8 cellular contexts compared by ENCODE assay signal in the genomic region with DNA sequence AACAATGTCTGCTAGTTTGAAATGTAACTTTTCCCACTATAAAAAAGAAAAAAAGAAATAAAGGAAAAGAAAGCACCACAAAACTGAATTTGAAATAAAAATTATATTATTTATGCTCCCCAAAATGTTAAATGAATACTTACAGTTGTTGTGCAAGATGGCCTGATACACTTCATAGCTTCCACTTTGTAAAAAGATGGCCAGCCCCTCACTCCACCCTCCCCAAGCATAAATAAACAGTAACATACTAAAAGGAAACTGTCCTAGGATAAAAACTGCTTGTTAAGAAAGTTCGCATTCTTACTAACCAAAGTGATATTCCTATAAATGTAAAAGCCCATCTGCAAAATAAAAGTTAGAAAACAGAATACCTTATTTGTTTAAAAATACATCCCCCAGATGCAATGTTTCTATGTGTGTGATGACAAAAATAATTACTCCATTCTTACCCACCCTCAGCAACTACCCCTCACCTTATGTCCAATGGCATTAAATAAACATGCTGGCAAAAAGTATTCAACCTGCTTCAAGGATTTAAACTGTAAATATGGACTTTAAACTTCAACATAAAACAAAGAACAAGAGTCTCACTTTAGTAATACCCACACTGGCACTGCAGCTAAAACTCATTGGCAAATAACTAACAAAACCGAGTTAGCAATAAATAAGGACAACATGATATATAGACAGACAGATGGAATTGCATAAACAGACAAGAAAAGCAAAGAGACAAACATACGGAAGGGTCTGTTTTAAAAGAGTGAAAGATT. TPM values are rescaled to one million over a fixed set of nuclear protein-coding genes. Genes with fewer than 3 reads are reported as not detected.
A peak's percentile ranks its signal among the peaks of the same experiment; 100 is the strongest.
DNase-seq lines count a peak whose midpoint lies in the region; ATAC-seq and TF ChIP-seq lines count a peak whose summit lies in the region.

No MANE protein-coding gene starts in this region.

- peak overlapping the region; percentile 62 for H3K4me2 ChIP-seq in SU-DHL-6 (ENCODE audit: low read depth, low read length, poor library complexity, severe bottlenecking)

- no peaks in the 10 kb centered on the region for H3K9me3 ChIP-seq in SU-DHL-6 (ENCODE audit: insufficient read depth, low read length)

- H3K27ac ChIP-seq in SU-DHL-6 (ENCODE audit: low read depth, low read length) = no peak overlapping the region; the same call in 1 of the 2 replicates

- peak; percentile 65 for ATAC-seq in sciatic nerve
- ATAC-seq in HG02870 (IDR thresholded peaks at IDR 0.05; ENCODE audit: unreplicated experiment) = no peak
- no peak for ATAC-seq in HG02798 (IDR thresholded peaks at IDR 0.05; ENCODE audit: poor library complexity, unreplicated experiment)

- no peak for TF ChIP-seq CTCF in SU-DHL-6 (IDR thresholded peaks at IDR 0.05; ENCODE audit: insufficient read depth, low read length, poor library complexity, severe bottlenecking)
- TF ChIP-seq CTCF in foreskin fibroblast (IDR thresholded peaks at IDR 0.05; ENCODE audit: low read depth, low read length) = no peak

- peak overlapping the region; percentile 20 for H2AFZ ChIP-seq in SU-DHL-6 (ENCODE audit: low read depth, low read length, severe bottlenecking)

- no peaks in the 10 kb centered on the region for H3K27me3 ChIP-seq in SU-DHL-6 (ENCODE audit: low read length)

- H4K20me1 ChIP-seq in SU-DHL-6 (ENCODE audit: low read depth, low read length) = no peaks in the 10 kb centered on the region

- H3K9ac ChIP-seq in SU-DHL-6 (ENCODE audit: low read length) = no peak overlapping the region

- no peaks in the 10 kb centered on the region for H3K9me2 ChIP-seq in SU-DHL-6 (replicated peaks; ENCODE audit: insufficient read depth, low read length)

- H3F3A ChIP-seq in SU-DHL-6 (ENCODE audit: insufficient read depth) = peaks cover 2% of the 10 kb centered on the region; the same call in 1 of the 2 replicates

- intact Hi-C loops in sciatic nerve (cut with DNase I) = no loop called here

- no peaks in the 10 kb centered on the region for H3K79me2 ChIP-seq in SU-DHL-6 (ENCODE audit: insufficient read depth, low read length)

- no peaks in the 10 kb centered on the region for H3K36me3 ChIP-seq in SU-DHL-6 (ENCODE audit: low read length)

- DNase-seq in G401 (ENCODE audit: low spot score) (peak; percentile 61), foreskin fibroblast (peak in 1 of 2 donors; percentile 23), sciatic nerve (ENCODE audit: low spot score) (no peak), NCI-H2171 treated with DMSO at 0.1 percent for 48 hours (lab: John Stamatoyannopoulos, UW) (no peak), NCI-H1105 treated with DMSO at 0.1 percent for 48 hours (lab: John Stamatoyannopoulos, UW) (no peak)

- H3K4me3 ChIP-seq in SU-DHL-6 (ENCODE audit: insufficient read depth, low read length, poor library complexity, severe bottlenecking) = no peak overlapping the region
- H3K4me3 ChIP-seq in foreskin fibroblast (ENCODE audit: low read depth in 1 of 2, low read length in 2 of 2) = peak overlapping the region; percentile 43 to 60

- in situ Hi-C loops in G401 (cut with HindIII; ENCODE audit: low sequenced_read_pairs) = no loop called here

RNA-seq across cellular contexts. Expression of a gene that starts 47.8 kb away (rescaled TPM):
- 0.10 and 0.74 TPM in 2 replicates for total RNA-seq in G401 (2014; rRNA removed; shearing (Covaris generic))
- 145 TPM for total RNA-seq in sciatic nerve

Comparison
In these comparisons a context has a peak if more than half of its experiments do, and no peak if none do; other contexts are left out.
1. RNA of a gene that starts 47.8 kb away (total RNA-seq): 145 TPM in sciatic nerve (single experiment); 0.10 to 0.74 TPM in G401; every median in the first group is over 10 times any median in the second.